ENCODE assay signal across 1 cellular context in the genomic region with DNA sequence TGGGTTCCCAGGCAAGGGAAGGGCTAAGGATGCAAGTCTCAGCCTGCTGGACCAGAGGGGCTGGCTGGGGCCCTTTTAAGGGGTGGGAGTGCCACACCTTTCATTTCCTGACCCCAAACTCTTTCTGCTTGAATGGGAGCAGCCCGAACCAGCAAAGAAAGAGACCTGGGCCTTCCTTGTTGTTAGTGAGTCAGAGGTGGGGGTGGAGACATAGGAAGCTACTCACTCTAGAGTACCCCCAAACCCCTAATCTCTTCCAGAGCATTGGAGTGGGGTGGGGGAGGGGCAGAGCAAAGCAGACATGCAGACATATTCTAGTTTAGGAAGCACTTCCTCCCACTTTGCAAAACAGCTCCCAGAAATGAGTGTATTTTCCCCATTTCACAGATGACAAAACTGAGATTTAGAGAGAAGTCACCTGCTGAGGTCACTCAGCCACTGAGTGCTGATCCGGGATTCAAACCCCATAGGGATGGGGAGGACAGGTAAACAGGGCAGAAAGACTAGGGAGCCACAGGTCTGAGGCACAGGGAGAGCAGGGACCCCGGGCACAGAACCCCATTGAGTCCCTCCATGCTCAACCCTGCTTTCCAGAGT.
TF ChIP-seq lines count a peak whose summit lies in the region.

No MANE protein-coding gene starts in this region.

TF ChIP-seq in H1, 55 proteins besides CTCF, POLR2A, EP300 and RAD21:
- TF ChIP-seq KDM1A (IDR thresholded peaks at IDR 0.05; ENCODE audit: borderline replicate concordance, low read length), result peak; percentile 34; the same call in 1 of the 2 replicates
- TF ChIP-seq, protein P1, sequence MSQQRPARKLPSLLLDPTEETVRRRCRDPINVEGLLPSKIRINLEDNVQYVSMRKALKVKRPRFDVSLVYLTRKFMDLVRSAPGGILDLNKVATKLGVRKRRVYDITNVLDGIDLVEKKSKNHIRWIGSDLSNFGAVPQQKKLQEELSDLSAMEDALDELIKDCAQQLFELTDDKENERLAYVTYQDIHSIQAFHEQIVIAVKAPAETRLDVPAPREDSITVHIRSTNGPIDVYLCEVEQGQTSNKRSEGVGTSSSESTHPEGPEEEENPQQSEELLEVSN (IDR thresholded peaks at IDR 0.05), result no peak
- TF ChIP-seq TAF1 (IDR thresholded peaks at IDR 0.05; ENCODE audit: low read depth, low read length), result 0 out of 2 replicates have a peak, but pooled peaks have one; percentile 30
- no peak for TF ChIP-seq ASH2L (IDR thresholded peaks at IDR 0.05; ENCODE audit: low read length)
- TF ChIP-seq SP1 (IDR thresholded peaks at IDR 0.05; ENCODE audit: low read depth, low read length), result no peak
